ENCODE assay signal across 21 cellular contexts in the genomic region with DNA sequence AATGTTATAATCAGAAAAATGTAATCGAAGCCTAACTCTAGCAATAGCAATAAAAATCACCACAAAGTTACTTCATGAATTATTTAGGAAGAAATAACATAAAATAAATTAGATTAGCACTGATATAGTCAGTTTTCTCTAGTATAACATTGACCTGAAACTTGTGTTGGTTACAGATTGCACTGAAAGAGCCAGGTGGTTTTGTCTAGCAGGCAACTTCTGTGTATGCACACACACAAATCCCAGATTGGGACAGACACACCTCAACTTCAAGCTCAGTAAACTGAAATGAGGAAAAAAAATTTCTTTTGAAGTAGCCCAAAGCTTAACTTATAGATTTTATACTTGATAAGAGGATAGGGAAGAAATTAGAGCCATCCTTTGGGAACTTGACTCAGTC.
DNase-seq lines count a peak whose midpoint lies in the region; ATAC-seq, FAIRE-seq and TF ChIP-seq lines count a peak whose summit lies in the region.
"Had no signal": no experiment of that assay in that cellular context is flagged by ENCODE, and none has a peak within 500 bp of the region (broad histone marks: within the 10 kb centered on the region; RNA-seq: fewer than 3 reads in every experiment).

No MANE protein-coding gene starts in this region.

- DNase-seq in heart right ventricle (no peak), left ventricle myocardium superior (no peak), RCC 7860 (ENCODE audit: low spot score) (no peak), glutamatergic neuron (no peak), GM13977 (ENCODE audit: low spot score) (no peak), mucosa of descending colon (no peak)
- DNase-seq: activated CD4-positive, alpha-beta T cell treated with anti-CD3 and anti-CD28 coated beads, Interleukin-2, amount 50 U/mL, for 48 hours; activated naive CD8-positive, alpha-beta T cell treated with anti-CD3 and anti-CD28 coated beads, Interleukin-2, amount 50 U/mL, for 24 hours; activated T-cell treated with anti-CD3 and anti-CD28 coated beads, Interleukin-2, amount 50 U/mL, for 48 hours; CD4-positive, alpha-beta T cell; central memory CD4-positive, alpha-beta T cell; foreskin keratinocyte; H7; Kasumi-1; naive B cell; NCI-H146; NCI-H345; small intestine; upper lobe of right lung had no signal

- in situ Hi-C loops in GM13977 (cut with MboI; ENCODE audit: low pct_unique_long_range_greater_than_20kb, low sequenced_read_pairs, unreplicated experiment) = no loop called here

- peak; percentile 63 for FAIRE-seq in RCC 7860 (lab: Jason Lieb, UNC)

- no peak for ATAC-seq in heart right ventricle
- no peak for ATAC-seq in left ventricle myocardium superior
- peak; percentile 74 for ATAC-seq in HG02981 (IDR thresholded peaks at IDR 0.05; ENCODE audit: unreplicated experiment)
- no peak for ATAC-seq in GM21723 (IDR thresholded peaks at IDR 0.05; ENCODE audit: unreplicated experiment)
- ATAC-seq in mucosa of descending colon = no peak
- ATAC-seq: activated naive CD8-positive, alpha-beta T cell treated with anti-CD3 and anti-CD28 coated beads, Interleukin-2, amount 50 U/mL, for 24 hours; foreskin keratinocyte; upper lobe of right lung had no signal

- no peaks in the 10 kb centered on the region for H3K36me3 Mint-ChIP-seq in glutamatergic neuron (ENCODE audit: unreplicated experiment)
- H3K36me3 Mint-ChIP-seq: naive B cell had no signal

- no peaks in the 10 kb centered on the region for H3K36me3 ChIP-seq in heart right ventricle
- no peaks in the 10 kb centered on the region for H3K36me3 ChIP-seq in mucosa of descending colon (ENCODE audit: low read depth)
- H3K36me3 ChIP-seq: upper lobe of right lung had no signal

- H3K4me3 Mint-ChIP-seq in glutamatergic neuron (ENCODE audit: unreplicated experiment) = no peak overlapping the region
- H3K4me3 Mint-ChIP-seq: activated naive CD8-positive, alpha-beta T cell treated with anti-CD3 and anti-CD28 coated beads, Interleukin-2, amount 50 U/mL, for 24 hours; CD4-positive, alpha-beta T cell; naive B cell had no signal

- H3K4me1 ChIP-seq in heart right ventricle (peaks cover 0 to 52% (median 30%) of the 10 kb centered on the region in 9 donors), mucosa of descending colon (ENCODE audit: low read depth) (no peaks in the 10 kb centered on the region)

- no peak overlapping the region for H3K4me3 ChIP-seq in heart right ventricle
- no peak overlapping the region for H3K4me3 ChIP-seq in mucosa of descending colon
- H3K4me3 ChIP-seq: upper lobe of right lung had no signal

- intact Hi-C loops in heart right ventricle (cut with DNase I) (no loop called here), left ventricle myocardium superior (cut with micrococcal nuclease) (no loop called here), mucosa of descending colon (cut with DNase I, micrococcal nuclease) (no loop called here)

- H3K9me3 ChIP-seq in heart right ventricle (no peaks in the 10 kb centered on the region), mucosa of descending colon (no peaks in the 10 kb centered on the region)
- H3K9me3 ChIP-seq: upper lobe of right lung had no signal

- H3K27ac Mint-ChIP-seq in glutamatergic neuron (ENCODE audit: unreplicated experiment) = no peak overlapping the region
- H3K27ac Mint-ChIP-seq: activated naive CD8-positive, alpha-beta T cell treated with anti-CD3 and anti-CD28 coated beads, Interleukin-2, amount 50 U/mL, for 24 hours; CD4-positive, alpha-beta T cell; naive B cell had no signal

- TF ChIP-seq CTCF in heart right ventricle (IDR thresholded peaks at IDR 0.05) (no peak), glutamatergic neuron (IDR thresholded peaks at IDR 0.05; ENCODE audit: partially characterized antibody, unreplicated experiment) (no peak), GM13977 (IDR thresholded peaks at IDR 0.05; ENCODE audit: extremely low read depth, insufficient read depth, missing control alignments) (no peak), mucosa of descending colon (IDR thresholded peaks at IDR 0.05) (no peak)

- H3K4me1 Mint-ChIP-seq in glutamatergic neuron (ENCODE audit: low read depth, unreplicated experiment) = peaks cover 52% of the 10 kb centered on the region
- H3K4me1 Mint-ChIP-seq: activated naive CD8-positive, alpha-beta T cell treated with anti-CD3 and anti-CD28 coated beads, Interleukin-2, amount 50 U/mL, for 24 hours had no signal

- peaks cover 6% of the 10 kb centered on the region for H3K9me3 Mint-ChIP-seq in glutamatergic neuron (ENCODE audit: unreplicated experiment)
- H3K9me3 Mint-ChIP-seq: activated naive CD8-positive, alpha-beta T cell treated with anti-CD3 and anti-CD28 coated beads, Interleukin-2, amount 50 U/mL, for 24 hours; CD4-positive, alpha-beta T cell; naive B cell had no signal

- H3K27me3 ChIP-seq in heart right ventricle = no peaks in the 10 kb centered on the region
- H3K27me3 ChIP-seq: foreskin keratinocyte, upper lobe of right lung had no signal

- H3K27ac ChIP-seq in heart right ventricle = peak overlapping the region in 6 of 10 donors; percentile 74 to 83 (median 76)
- H3K27ac ChIP-seq: foreskin keratinocyte had no signal

- WGBS in heart right ventricle, 2 donors = 84 to 92% methylated on average over 1 of the region's 1 CpG

- no peaks in the 10 kb centered on the region for H3K27me3 Mint-ChIP-seq in glutamatergic neuron (ENCODE audit: unreplicated experiment)
- H3K27me3 Mint-ChIP-seq: CD4-positive, alpha-beta T cell; naive B cell had no signal
